27 cellular contexts compared by ENCODE assay signal in genomic region chr13:42999491-42999890, GRCh38.
"Had no signal": no experiment of that assay in that cellular context is flagged by ENCODE, and none has a peak within 500 bp of the region (broad histone marks: within the 10 kb centered on the region; RNA-seq: fewer than 3 reads in every experiment).

No MANE protein-coding gene starts in this region.

- H3K9me3 ChIP-seq: esophagus squamous epithelium, gastroesophageal sphincter had no signal

- H3K4me3 ChIP-seq: esophagus squamous epithelium, gastroesophageal sphincter, heart right ventricle had no signal

- DNase-seq: activated CD4-positive, alpha-beta T cell treated with anti-CD3 and anti-CD28 coated beads for 4 hours; activated CD4-positive, alpha-beta T cell treated with anti-CD3 and anti-CD28 coated beads, Interleukin-2, amount 50 U/mL, for 1 hour; activated CD4-positive, alpha-beta T cell treated with anti-CD3 and anti-CD28 coated beads, Interleukin-2, amount 50 U/mL, for 48 hours; activated CD4-positive, CD25-positive, alpha-beta regulatory T cell; activated CD4-positive, CD25-positive, alpha-beta regulatory T cell treated with anti-CD3 and anti-CD28 coated beads, Interleukin-2, amount 50 U/mL, for 72 hours; activated CD8-positive, alpha-beta memory T cell treated with anti-CD3 and anti-CD28 coated beads for 24 hours; activated CD8-positive, alpha-beta T cell treated with anti-CD3 and anti-CD28 coated beads for 36 hours; activated effector memory CD4-positive, alpha-beta T cell treated with Interleukin-2 at 50 U/mL for 16 hours; activated gamma-delta T cell treated with Interleukin-2 at 50 U/mL for 16 hours; activated naive CD4-positive, alpha-beta T cell treated with anti-CD3 and anti-CD28 coated beads, Interleukin-2, amount 50 U/mL, for 16 hours; activated naive CD4-positive, alpha-beta T cell treated with Interleukin-2 at 50 U/mL for 16 hours; activated T-cell treated with anti-CD3 and anti-CD28 coated beads, Interleukin-2, amount 50 U/mL, for 4 hours; amniotic stem cell; anterior cingulate cortex; brain microvascular endothelial cell; caudate nucleus; cortex of kidney; dermis blood vessel endothelial cell; effector CD4-positive, alpha-beta T cell; effector memory CD8-positive, alpha-beta T cell; esophagus squamous epithelium; foreskin melanocyte; heart right ventricle; T-helper 2 cell had no signal

- H3K4me1 ChIP-seq: esophagus squamous epithelium had no signal

- H3K27ac ChIP-seq: brain microvascular endothelial cell, epithelial cell of prostate, esophagus squamous epithelium, gastroesophageal sphincter, heart right ventricle had no signal

- H3K27me3 ChIP-seq: brain microvascular endothelial cell, esophagus squamous epithelium, gastroesophageal sphincter, heart right ventricle had no signal

- H3K36me3 ChIP-seq: brain microvascular endothelial cell, esophagus squamous epithelium, gastroesophageal sphincter, heart right ventricle had no signal

- ATAC-seq: activated CD8-positive, alpha-beta T cell treated with anti-CD3 and anti-CD28 coated beads for 36 hours; activated T-cell treated with anti-CD3 and anti-CD28 coated beads, Interleukin-2, amount 50 U/mL, for 4 hours; activated T-helper 17 cell treated with anti-CD3 and anti-CD28 coated beads, Interleukin-2, amount 50 U/mL, for 72 hours; effector memory CD8-positive, alpha-beta T cell; gastroesophageal sphincter; heart right ventricle had no signal
